ENCODE assay signal across 8 cellular contexts in the genomic region with DNA sequence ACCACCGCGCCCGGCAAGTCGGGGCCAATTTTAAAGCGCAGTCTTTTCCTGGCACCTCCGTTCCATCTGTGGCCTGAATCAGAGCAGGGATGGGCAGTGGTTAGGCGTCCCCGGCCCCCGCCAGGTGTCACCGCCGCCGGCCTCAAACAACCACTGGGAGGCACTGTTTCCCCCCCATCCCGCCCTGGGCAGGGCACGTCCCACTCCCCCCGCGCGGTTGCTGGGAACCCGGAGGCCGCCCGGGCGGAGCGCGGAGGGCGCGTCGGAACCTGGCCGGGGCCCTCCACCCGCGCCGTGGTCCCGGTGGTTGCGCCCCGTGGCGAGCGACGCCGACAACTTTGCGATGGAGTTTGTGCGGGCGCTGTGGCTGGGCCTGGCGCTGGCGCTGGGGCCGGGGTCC. TPM values are rescaled to one million over a fixed set of nuclear protein-coding genes. Genes with fewer than 3 reads are reported as not detected.
DNase-seq lines count a peak whose midpoint lies in the region; ATAC-seq and TF ChIP-seq lines count a peak whose summit lies in the region.

GRIN3B (plus strand) TSS at position 325 of the 400 bp plus-strand sequence; CDS start at position 344, 19 bp downstream.

- CTCF ChIA-PET in activated CD4-positive, alpha-beta memory T cell treated with anti-CD3 and anti-CD28 coated beads, Interleukin-2, amount 10 ng/mL, durations not matched to agents 7 days and 5 days (lab: Charles Lee): interaction anchor here (0.5 to 1.4 kb wide), 2 partner anchors 57 to 62 kb away, joined by 3 to 5 read pairs; no protein-coding TSS in a partner anchor

- H3K79me2 ChIP-seq in MM.1S (ENCODE audit: low read length): no peaks in the 10 kb centered on the region

- H3K9ac ChIP-seq in MM.1S (ENCODE audit: low read length): no peak within 1 kb of the TSS

- no peak within 1 kb of the TSS for H3K4me3 Mint-ChIP-seq in activated CD4-positive, alpha-beta memory T cell treated with anti-CD3 and anti-CD28 coated beads, Interleukin-2, amount 10 ng/mL, durations not matched to agents 7 days and 5 days
- H3K4me3 Mint-ChIP-seq in effector memory CD8-positive, alpha-beta T cell: peak within 1 kb of the TSS; percentile 54 to 59
- H3K4me3 Mint-ChIP-seq in nephron progenitor cell: peak within 1 kb of the TSS; percentile 70

- no peak within 1 kb of the TSS for H3K27ac ChIP-seq in MM.1S (ENCODE audit: low read length)
- no peak within 1 kb of the TSS for H3K27ac ChIP-seq in upper lobe of right lung

- intact Hi-C loops in upper lobe of right lung (cut with DNase I): no loop called here

- H4K20me1 ChIP-seq in MM.1S (ENCODE audit: insufficient read depth, low read length): no peaks in the 10 kb centered on the region

- peaks cover 5% of the 10 kb centered on the region for H3K4me1 ChIP-seq in MM.1S (ENCODE audit: low read length)
- peaks cover 23% of the 10 kb centered on the region for H3K4me1 ChIP-seq in upper lobe of right lung

- H3K9me3 ChIP-seq in MM.1S (replicated peaks; ENCODE audit: insufficient read depth, low read length) (no peaks in the 10 kb centered on the region), upper lobe of right lung (no peaks in the 10 kb centered on the region)

- peak; percentile 46 for TF ChIP-seq CTCF in MM.1S (IDR thresholded peaks at IDR 0.05; ENCODE audit: low read length)
- peak; percentile 50 for TF ChIP-seq CTCF in nephron progenitor cell (IDR thresholded peaks at IDR 0.05)
- peak; percentile 48 for TF ChIP-seq CTCF in upper lobe of right lung (IDR thresholded peaks at IDR 0.05)

- H3K4me3 ChIP-seq in MM.1S (ENCODE audit: low read length) (no peak within 1 kb of the TSS), upper lobe of right lung (no peak within 1 kb of the TSS)

- no peaks in the 10 kb centered on the region for H3K9me3 Mint-ChIP-seq in activated CD4-positive, alpha-beta memory T cell treated with anti-CD3 and anti-CD28 coated beads, Interleukin-2, amount 10 ng/mL, durations not matched to agents 7 days and 5 days
- no peaks in the 10 kb centered on the region for H3K9me3 Mint-ChIP-seq in effector memory CD8-positive, alpha-beta T cell
- H3K9me3 Mint-ChIP-seq in nephron progenitor cell: no peaks in the 10 kb centered on the region

- DNase-seq in Daoy (ENCODE audit: low read depth): peak; percentile 63
- peak; percentile 49 for DNase-seq in MM.1S
- DNase-seq in activated CD4-positive, alpha-beta memory T cell treated with anti-CD3 and anti-CD28 coated beads, Interleukin-2, amount 10 ng/mL, durations not matched to agents 7 days and 5 days: peak; percentile 73
- DNase-seq in effector memory CD8-positive, alpha-beta T cell: peak; percentile 41 to 49 (median 44)
- peak; percentile 84 for DNase-seq in nephron progenitor cell
- DNase-seq in upper lobe of right lung: peak; percentile 83

- ATAC-seq in effector memory CD8-positive, alpha-beta T cell (replicated peaks): no peak
- peak; percentile 52 for ATAC-seq in upper lobe of right lung
- no peak for ATAC-seq in HG03159 (IDR thresholded peaks at IDR 0.05; ENCODE audit: unreplicated experiment)
- no peak for ATAC-seq in HG02642 (IDR thresholded peaks at IDR 0.05; ENCODE audit: poor library complexity, unreplicated experiment)

- peak within 1 kb of the TSS; percentile 48; the same call in 1 of the 2 replicates for H3K4me2 ChIP-seq in MM.1S (ENCODE audit: low read depth, low read length)

- H3K27ac Mint-ChIP-seq in activated CD4-positive, alpha-beta memory T cell treated with anti-CD3 and anti-CD28 coated beads, Interleukin-2, amount 10 ng/mL, durations not matched to agents 7 days and 5 days: no peak within 1 kb of the TSS
- peak within 1 kb of the TSS in 1 of 2 donors; percentile 18 for H3K27ac Mint-ChIP-seq in effector memory CD8-positive, alpha-beta T cell
- H3K27ac Mint-ChIP-seq in nephron progenitor cell: no peak within 1 kb of the TSS

- H3K36me3 Mint-ChIP-seq in activated CD4-positive, alpha-beta memory T cell treated with anti-CD3 and anti-CD28 coated beads, Interleukin-2, amount 10 ng/mL, durations not matched to agents 7 days and 5 days (ENCODE audit: low read depth): no peaks in the 10 kb centered on the region
- H3K36me3 Mint-ChIP-seq in effector memory CD8-positive, alpha-beta T cell (ENCODE audit: insufficient read depth): peaks cover 24% of the 10 kb centered on the region
- no peaks in the 10 kb centered on the region for H3K36me3 Mint-ChIP-seq in nephron progenitor cell (ENCODE audit: low read depth)

- H2AFZ ChIP-seq in MM.1S (ENCODE audit: low read length): no peak within 1 kb of the TSS

- H3K4me1 Mint-ChIP-seq in activated CD4-positive, alpha-beta memory T cell treated with anti-CD3 and anti-CD28 coated beads, Interleukin-2, amount 10 ng/mL, durations not matched to agents 7 days and 5 days: peaks cover 14% of the 10 kb centered on the region
- peaks cover 13 to 19% of the 10 kb centered on the region in 2 donors for H3K4me1 Mint-ChIP-seq in effector memory CD8-positive, alpha-beta T cell (ENCODE audit: low read depth in 2 of 2)
- H3K4me1 Mint-ChIP-seq in nephron progenitor cell: peaks cover 17% of the 10 kb centered on the region

- H3K27me3 Mint-ChIP-seq in activated CD4-positive, alpha-beta memory T cell treated with anti-CD3 and anti-CD28 coated beads, Interleukin-2, amount 10 ng/mL, durations not matched to agents 7 days and 5 days: peaks cover 34% of the 10 kb centered on the region
- peaks cover 21 to 40% of the 10 kb centered on the region in 2 donors for H3K27me3 Mint-ChIP-seq in effector memory CD8-positive, alpha-beta T cell
- peaks cover 64% of the 10 kb centered on the region for H3K27me3 Mint-ChIP-seq in nephron progenitor cell (ENCODE audit: low read depth, poor library complexity)

- peaks cover 7% of the 10 kb centered on the region; the same call in 1 of the 2 replicates for H3F3A ChIP-seq in MM.1S (ENCODE audit: insufficient read depth, low read length)

- POLR2A ChIA-PET in activated CD4-positive, alpha-beta memory T cell treated with anti-CD3 and anti-CD28 coated beads, Interleukin-2, amount 10 ng/mL, durations not matched to agents 7 days and 5 days (lab: Charles Lee): interaction anchor here (1.2 kb wide), 1 partner anchor 41 kb away, joined by 3 read pairs; no protein-coding TSS in a partner anchor

- no peaks in the 10 kb centered on the region for H3K9me2 ChIP-seq in MM.1S (replicated peaks; ENCODE audit: insufficient read depth, low read length)

- H3K27me3 ChIP-seq in MM.1S (replicated peaks; ENCODE audit: insufficient read depth, low read length): peaks cover 51% of the 10 kb centered on the region
- peaks cover 75% of the 10 kb centered on the region for H3K27me3 ChIP-seq in upper lobe of right lung

- no peaks in the 10 kb centered on the region for H3K36me3 ChIP-seq in MM.1S (replicated peaks; ENCODE audit: insufficient read depth, low read length)
- no peaks in the 10 kb centered on the region for H3K36me3 ChIP-seq in upper lobe of right lung

RNA-seq across cellular contexts. Expression of gene GRIN3B, which starts in this region (rescaled TPM):
- total RNA-seq in Daoy (2014; rRNA removed; shearing (Covaris generic)): not detected in 2 replicates
- total RNA-seq in activated CD4-positive, alpha-beta memory T cell treated with anti-CD3 and anti-CD28 coated beads, Interleukin-2, amount 10 ng/mL, durations not matched to agents 7 days and 5 days: under 1 TPM in 1 of 2 experiments, not detected in 1; 0.08 TPM
- total RNA-seq in upper lobe of right lung: not detected

Comparison
In these comparisons a context has a peak if more than half of its experiments do, and no peak if none do; other contexts are left out.
1. Peak in DNase-seq in Daoy; RNA of the gene not detected or under 1 TPM.
2. Peak in DNase-seq in activated CD4-positive, alpha-beta memory T cell treated with anti-CD3 and anti-CD28 coated beads, Interleukin-2, amount 10 ng/mL, durations not matched to agents 7 days and 5 days; RNA of the gene not detected or under 1 TPM.
3. Peak in DNase-seq and ATAC-seq in upper lobe of right lung; RNA of the gene not detected or under 1 TPM.